7 cellular contexts compared by ENCODE assay signal in the genomic region with DNA sequence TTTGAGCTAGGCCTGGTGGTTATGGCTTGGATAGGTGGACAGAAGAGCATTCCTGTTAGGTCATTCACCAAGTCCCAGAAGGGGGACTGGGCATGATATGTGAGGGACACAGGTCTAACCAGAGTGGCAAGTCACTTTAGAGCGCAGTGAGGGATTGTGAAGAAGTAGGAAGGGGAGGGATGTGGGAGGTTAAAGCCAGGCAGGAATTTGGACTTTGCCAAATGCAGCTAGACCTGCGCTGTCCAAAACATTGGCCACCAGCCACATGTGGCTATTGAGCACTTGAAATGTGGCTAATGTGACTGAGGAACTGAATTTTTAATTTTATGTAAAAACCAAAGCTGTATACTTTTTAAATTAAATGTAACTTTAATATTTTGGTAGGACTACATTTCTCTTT. TPM values are rescaled to one million over a fixed set of nuclear protein-coding genes. Genes with fewer than 3 reads are reported as not detected.
"Had no signal": no experiment of that assay in that cellular context is flagged by ENCODE, and none has a peak within 500 bp of the region (broad histone marks: within the 10 kb centered on the region; RNA-seq: fewer than 3 reads in every experiment).

No MANE protein-coding gene starts in this region.

- ATAC-seq: GM23338, HCT116 had no signal

- H3K27ac Mint-ChIP-seq: GM23338, HFFc6 had no signal

- H3K4me1 Mint-ChIP-seq: GM23338 had no signal

- H3K27ac ChIP-seq: HL-60 had no signal

- H3K36me3 ChIP-seq: HAP-1 had no signal

- H3K4me3 Mint-ChIP-seq: GM23338, HFFc6 had no signal

- H2AFZ ChIP-seq: GM23338 had no signal

- H3K9me3 Mint-ChIP-seq: GM23338, HFFc6 had no signal

- H3K9me3 ChIP-seq: HAP-1 had no signal

- H3K4me2 ChIP-seq: GM23338 had no signal

- H3K4me1 ChIP-seq: HAP-1 had no signal

- H3K4me3 ChIP-seq: GM23338, HAP-1 had no signal

- DNase-seq: HFFc6, IMR-90 had no signal

RNA-seq across cellular contexts. Expression of gene GCKR, which starts 23.7 kb away (rescaled TPM):
- total RNA-seq: GM23338, HFFc6, HT1080 had no signal
- polyA plus RNA-seq: GM23338 had no signal
